ENCODE assay signal across 11 cellular contexts in genomic region chr2:151560289-151560688, GRCh38.
DNase-seq lines count a peak whose midpoint lies in the region; TF ChIP-seq lines count a peak whose summit lies in the region.
"Had no signal": no experiment of that assay in that cellular context is flagged by ENCODE, and none has a peak within 500 bp of the region (broad histone marks: within the 10 kb centered on the region; RNA-seq: fewer than 3 reads in every experiment).

No MANE protein-coding gene starts in this region.

- H3K9me3 ChIP-seq in fibroblast of lung (ENCODE audit: control insufficient read depth, insufficient read depth, low read depth, low read length) (no peaks in the 10 kb centered on the region), neural progenitor cell (ENCODE audit: low read depth) (no peaks in the 10 kb centered on the region)

- H3K9me3 Mint-ChIP-seq in nephron progenitor cell, result no peaks in the 10 kb centered on the region
- H3K9me3 Mint-ChIP-seq in activated T-helper 2 cell treated with anti-CD3 and anti-CD28 coated beads, Interferon-gamma antibody, Interleukin-2, Interleukin-4, amounts not matched to agents 10 μg/mL and 5 μg/mL and 100 μg/mL, durations not matched to agents 14 hours and 24 hours and 36 hours, result no peaks in the 10 kb centered on the region
- H3K9me3 Mint-ChIP-seq in neural progenitor cell, result no peaks in the 10 kb centered on the region
- H3K9me3 Mint-ChIP-seq: GM23338 had no signal

- H3K27me3 ChIP-seq in fibroblast of lung (ENCODE audit: control insufficient read depth, insufficient read depth, low read length) (no peaks in the 10 kb centered on the region), neural progenitor cell (no peaks in the 10 kb centered on the region)

- intact Hi-C loops in activated T-helper 2 cell treated with anti-CD3 and anti-CD28 coated beads, Interferon-gamma antibody, Interleukin-2, Interleukin-4, amounts not matched to agents 10 μg/mL and 5 μg/mL and 100 μg/mL, durations not matched to agents 14 hours and 24 hours and 36 hours (cut with micrococcal nuclease), result no loop called here

- DNase-seq in EH (ENCODE audit: low read depth), result peak; percentile 55
- DNase-seq in OCI-M1 (lab: John Stamatoyannopoulos, UW), result peak; percentile 44
- peak; percentile 41 to 80 for DNase-seq in fibroblast of lung (ENCODE audit: low read depth in 2 of 2)
- DNase-seq in nephron progenitor cell, result no peak
- DNase-seq in NCI-H1417 treated with DMSO at 0.1 percent for 48 hours (lab: John Stamatoyannopoulos, UW), result no peak
- DNase-seq in activated T-helper 2 cell treated with anti-CD3 and anti-CD28 coated beads, Interferon-gamma antibody, Interleukin-2, Interleukin-4, amounts not matched to agents 10 μg/mL and 5 μg/mL and 100 μg/mL, durations not matched to agents 14 hours and 24 hours and 36 hours (ENCODE audit: low spot score), result no peak
- no peak for DNase-seq in neural progenitor cell (ENCODE audit: low spot score)
- no peak for DNase-seq in NCI-H526 (lab: John Stamatoyannopoulos, UW)
- DNase-seq: activated CD4-positive, alpha-beta T cell treated with anti-CD3 and anti-CD28 coated beads for 1 hour; activated effector memory CD4-positive, alpha-beta T cell treated with Interleukin-2 at 50 U/mL for 16 hours had no signal

- no peaks in the 10 kb centered on the region for H3K79me2 ChIP-seq in fibroblast of lung (ENCODE audit: control insufficient read depth, insufficient read depth, low read length)
- no peaks in the 10 kb centered on the region for H3K79me2 ChIP-seq in neural progenitor cell (ENCODE audit: low read depth)

- H3K27me3 Mint-ChIP-seq in nephron progenitor cell (ENCODE audit: low read depth, poor library complexity) (peaks cover 4% of the 10 kb centered on the region), neural progenitor cell (ENCODE audit: insufficient read depth, low read depth) (peaks cover 3% of the 10 kb centered on the region)
- peaks cover 18% of the 10 kb centered on the region for H3K27me3 Mint-ChIP-seq in activated T-helper 2 cell treated with anti-CD3 and anti-CD28 coated beads, Interferon-gamma antibody, Interleukin-2, Interleukin-4, amounts not matched to agents 10 μg/mL and 5 μg/mL and 100 μg/mL, durations not matched to agents 14 hours and 24 hours and 36 hours (ENCODE audit: low read depth)

- H3F3A ChIP-seq in neural progenitor cell (ENCODE audit: low read depth), result no peaks in the 10 kb centered on the region

- no peak overlapping the region for H3K4me3 ChIP-seq in fibroblast of lung (replicated peaks in 1 of 4; ENCODE audit: control extremely low read depth in 1 of 4, insufficient read depth in 1 of 4, low read depth in 3 of 4, low read length in 4 of 4)
- H3K4me3 ChIP-seq in neural progenitor cell, result no peak overlapping the region
- H3K4me3 ChIP-seq: GM23338 had no signal

- no peaks in the 10 kb centered on the region for H3K4me1 Mint-ChIP-seq in nephron progenitor cell
- H3K4me1 Mint-ChIP-seq in activated T-helper 2 cell treated with anti-CD3 and anti-CD28 coated beads, Interferon-gamma antibody, Interleukin-2, Interleukin-4, amounts not matched to agents 10 μg/mL and 5 μg/mL and 100 μg/mL, durations not matched to agents 14 hours and 24 hours and 36 hours (ENCODE audit: low read depth), result no peaks in the 10 kb centered on the region
- H3K4me1 Mint-ChIP-seq in neural progenitor cell, result no peaks in the 10 kb centered on the region
- H3K4me1 Mint-ChIP-seq: GM23338 had no signal

- H3K9ac ChIP-seq in fibroblast of lung (ENCODE audit: insufficient read depth, low read length), result no peak overlapping the region
- H3K9ac ChIP-seq in neural progenitor cell, result no peak overlapping the region

- H3K4me3 Mint-ChIP-seq in nephron progenitor cell (no peak overlapping the region), neural progenitor cell (no peak overlapping the region)
- no peak overlapping the region for H3K4me3 Mint-ChIP-seq in activated T-helper 2 cell treated with anti-CD3 and anti-CD28 coated beads, Interferon-gamma antibody, Interleukin-2, Interleukin-4, amounts not matched to agents 10 μg/mL and 5 μg/mL and 100 μg/mL, durations not matched to agents 14 hours and 24 hours and 36 hours (ENCODE audit: low read depth)
- H3K4me3 Mint-ChIP-seq: GM23338 had no signal

- H3K36me3 Mint-ChIP-seq in nephron progenitor cell (ENCODE audit: low read depth) (no peaks in the 10 kb centered on the region), neural progenitor cell (no peaks in the 10 kb centered on the region)
- no peaks in the 10 kb centered on the region for H3K36me3 Mint-ChIP-seq in activated T-helper 2 cell treated with anti-CD3 and anti-CD28 coated beads, Interferon-gamma antibody, Interleukin-2, Interleukin-4, amounts not matched to agents 10 μg/mL and 5 μg/mL and 100 μg/mL, durations not matched to agents 14 hours and 24 hours and 36 hours (ENCODE audit: low read depth)

- peak overlapping the region; percentile 86 for H3K27ac Mint-ChIP-seq in nephron progenitor cell
- H3K27ac Mint-ChIP-seq in activated T-helper 2 cell treated with anti-CD3 and anti-CD28 coated beads, Interferon-gamma antibody, Interleukin-2, Interleukin-4, amounts not matched to agents 10 μg/mL and 5 μg/mL and 100 μg/mL, durations not matched to agents 14 hours and 24 hours and 36 hours, result no peak overlapping the region
- no peak overlapping the region for H3K27ac Mint-ChIP-seq in neural progenitor cell
- H3K27ac Mint-ChIP-seq: GM23338 had no signal

- H3K4me2 ChIP-seq in fibroblast of lung (ENCODE audit: extremely low read depth, insufficient read depth, low read length) (no peak overlapping the region), neural progenitor cell (no peak overlapping the region)
- H3K4me2 ChIP-seq: GM23338 had no signal

- H3K27ac ChIP-seq in fibroblast of lung (ENCODE audit: insufficient read depth, low read length) (no peak overlapping the region), neural progenitor cell (no peak overlapping the region)

- H4K20me1 ChIP-seq in fibroblast of lung (ENCODE audit: control insufficient read depth, extremely low read depth, insufficient read depth, low read length) (no peaks in the 10 kb centered on the region), neural progenitor cell (ENCODE audit: low read depth) (no peaks in the 10 kb centered on the region)

- H2AFZ ChIP-seq in fibroblast of lung (ENCODE audit: low read length) (no peak overlapping the region), neural progenitor cell (replicated peaks) (no peak overlapping the region)
- H2AFZ ChIP-seq: GM23338 had no signal

- H3K36me3 ChIP-seq in fibroblast of lung (ENCODE audit: control insufficient read depth, insufficient read depth, low read length), result no peaks in the 10 kb centered on the region
- H3K36me3 ChIP-seq in neural progenitor cell, result no peaks in the 10 kb centered on the region

- TF ChIP-seq CTCF in fibroblast of lung (conservative IDR thresholded peaks at IDR 0.05 in 1 of 2, IDR thresholded peaks at IDR 0.05 in 1 of 2; ENCODE audit: low read depth in 1 of 2, low read length in 2 of 2) (no peak), nephron progenitor cell (IDR thresholded peaks at IDR 0.05) (no peak), neural progenitor cell (IDR thresholded peaks at IDR 0.05) (no peak)

- H3K4me1 ChIP-seq in fibroblast of lung (ENCODE audit: control insufficient read depth, extremely low read depth, insufficient read depth, low read length), result no peaks in the 10 kb centered on the region
- no peaks in the 10 kb centered on the region for H3K4me1 ChIP-seq in neural progenitor cell

Comparison
In these comparisons a context has a peak if more than half of its experiments do, and no peak if none do; other contexts are left out.
1. DNase-seq: peak in EH (single experiment), OCI-M1 (single experiment) and fibroblast of lung (2 of 2); none in nephron progenitor cell (single experiment), NCI-H1417 treated with DMSO at 0.1 percent for 48 hours (single experiment), activated T-helper 2 cell treated with anti-CD3 and anti-CD28 coated beads, Interferon-gamma antibody, Interleukin-2, Interleukin-4, amounts not matched to agents 10 μg/mL and 5 μg/mL and 100 μg/mL, durations not matched to agents 14 hours and 24 hours and 36 hours (single experiment), neural progenitor cell (single experiment) and NCI-H526 (0 of 2).